12 cellular contexts compared by ENCODE assay signal in genomic region chr14:22502007-22502406, GRCh38.
DNase-seq lines count a peak whose midpoint lies in the region; ATAC-seq, FAIRE-seq and TF ChIP-seq lines count a peak whose summit lies in the region.
"Had no signal": no experiment of that assay in that cellular context is flagged by ENCODE, and none has a peak within 500 bp of the region (broad histone marks: within the 10 kb centered on the region; RNA-seq: fewer than 3 reads in every experiment).

No MANE protein-coding gene starts in this region.

- TF ChIP-seq CTCF in bronchial epithelial cell (IDR thresholded peaks at IDR 0.05; ENCODE audit: insufficient read depth, low read length, severe bottlenecking) = no peak

- H3K4me3 ChIP-seq in bronchial epithelial cell (ENCODE audit: low read depth, low read length) (no peak overlapping the region), urinary bladder (ENCODE audit: low read depth, low read length) (no peak overlapping the region)
- H3K4me3 ChIP-seq: GM23248 had no signal

- no peaks in the 10 kb centered on the region for H3K27me3 Mint-ChIP-seq in activated naive CD4-positive, alpha-beta T cell treated with anti-CD3 and anti-CD28 coated beads, Interleukin-2, amount 50 U/mL, for 24 hours

- H3K36me3 ChIP-seq in bronchial epithelial cell (ENCODE audit: control insufficient read depth, insufficient read depth, low read length) (no peaks in the 10 kb centered on the region), urinary bladder (ENCODE audit: insufficient read depth) (no peaks in the 10 kb centered on the region)

- peaks cover 46% of the 10 kb centered on the region for H3K36me3 Mint-ChIP-seq in activated naive CD4-positive, alpha-beta T cell treated with anti-CD3 and anti-CD28 coated beads, Interleukin-2, amount 50 U/mL, for 24 hours

- no peak for DNase-seq in activated naive CD4-positive, alpha-beta T cell (lab: John Stamatoyannopoulos, UW)
- DNase-seq in bronchial epithelial cell (ENCODE audit: low read depth) (peak; percentile 21), midbrain (lab: John Stamatoyannopoulos, UW) (peak; percentile 8), medulla oblongata (ENCODE audit: extremely low spot score) (no peak)
- DNase-seq: GM23248; kidney glomerular epithelial cell; NCI-H2029; stimulated activated CD4-positive, alpha-beta T cell treated with anti-CD3 and anti-CD28 coated beads, Interleukin-4, amount 100 ng/mL, for 24 hours had no signal

- FAIRE-seq in bronchial epithelial cell (lab: Jason Lieb, UNC) = no peak

- peak overlapping the region; percentile 87 for H3K4me3 Mint-ChIP-seq in activated naive CD4-positive, alpha-beta T cell treated with anti-CD3 and anti-CD28 coated beads, Interleukin-2, amount 50 U/mL, for 24 hours

- WGBS in urinary bladder = 39% methylated on average over 10 of the region's 10 CpGs

- peak overlapping the region; percentile 81 for H3K27ac ChIP-seq in urinary bladder (ENCODE audit: low read depth)
- H3K27ac ChIP-seq: GM23248 had no signal

- H3K27me3 ChIP-seq in bronchial epithelial cell (ENCODE audit: control insufficient read depth, insufficient read depth, low read length) = no peaks in the 10 kb centered on the region

- no peaks in the 10 kb centered on the region for H3K4me1 ChIP-seq in urinary bladder (ENCODE audit: insufficient read depth)

- H3K27ac Mint-ChIP-seq in activated naive CD4-positive, alpha-beta T cell treated with anti-CD3 and anti-CD28 coated beads, Interleukin-2, amount 50 U/mL, for 24 hours = peak overlapping the region; percentile 95

- no peaks in the 10 kb centered on the region for H3K9me3 Mint-ChIP-seq in activated naive CD4-positive, alpha-beta T cell treated with anti-CD3 and anti-CD28 coated beads, Interleukin-2, amount 50 U/mL, for 24 hours

- ATAC-seq in HG02884 (IDR thresholded peaks at IDR 0.05; ENCODE audit: unreplicated experiment) (no peak), HG03159 (IDR thresholded peaks at IDR 0.05; ENCODE audit: unreplicated experiment) (no peak)

- peaks cover 39% of the 10 kb centered on the region for H3K4me1 Mint-ChIP-seq in activated naive CD4-positive, alpha-beta T cell treated with anti-CD3 and anti-CD28 coated beads, Interleukin-2, amount 50 U/mL, for 24 hours

Comparison
In these comparisons a context has a peak if more than half of its experiments do, and no peak if none do; other contexts are left out.
1. DNase-seq: peak in bronchial epithelial cell (single experiment) and midbrain (single experiment); none in activated naive CD4-positive, alpha-beta T cell (0 of 4) and medulla oblongata (single experiment).